In genomic region chr11:12750181-12750580, GRCh38 we compare ENCODE assay signal across 26 cellular contexts.
DNase-seq lines count a peak whose midpoint lies in the region; ATAC-seq, FAIRE-seq and TF ChIP-seq lines count a peak whose summit lies in the region.
"Had no signal": no experiment of that assay in that cellular context is flagged by ENCODE, and none has a peak within 500 bp of the region (broad histone marks: within the 10 kb centered on the region; RNA-seq: fewer than 3 reads in every experiment).

No MANE protein-coding gene starts in this region.

- TF ChIP-seq CTCF in right lobe of liver (IDR thresholded peaks at IDR 0.05): no peak
- TF ChIP-seq CTCF in HepG2 (CRISPR knock-in tag; IDR thresholded peaks at IDR 0.05): no peak
- no peak for TF ChIP-seq CTCF in stomach (IDR thresholded peaks at IDR 0.05)

- intact Hi-C loops in right lobe of liver (cut with DNase I): no loop called here
- intact Hi-C loops in HepG2 (cut with micrococcal nuclease; ENCODE audit: unreplicated experiment): no loop called here
- intact Hi-C loops in left colon (cut with DNase I, micrococcal nuclease): no loop called here
- intact Hi-C loops in stomach (cut with DNase I; ENCODE audit: low total_unique reads): no loop called here

- H2BK5ac ChIP-seq in trophoblast cell (ENCODE audit: low read depth, low read length, poor library complexity): no peak overlapping the region

- no peak for FAIRE-seq in HepG2 (lab: Jason Lieb, UNC)
- FAIRE-seq: GM12878, K562 had no signal

- H2AFZ ChIP-seq in HepG2 (ENCODE audit: low read length) (no peak overlapping the region), trophoblast cell (ENCODE audit: insufficient read depth, low read length, poor library complexity) (no peak overlapping the region)

- no peak for TF ChIP-seq EP300 in HepG2 (IDR thresholded peaks at IDR 0.05; ENCODE audit: low read depth in 2 of 2, low read length in 2 of 2)
- TF ChIP-seq EP300 in HepG2 (CRISPR knock-in tag; IDR thresholded peaks at IDR 0.05; ENCODE audit: borderline replicate concordance): no peak
- no peak for TF ChIP-seq EP300 in stomach (IDR thresholded peaks at IDR 0.05)

- TF ChIP-seq POLR2A in right lobe of liver (IDR thresholded peaks at IDR 0.05) (no peak), HepG2 (IDR thresholded peaks at IDR 0.05; ENCODE audit: insufficient read depth in 1 of 2, low read depth in 2 of 2, low read length in 2 of 2) (no peak), stomach (IDR thresholded peaks at IDR 0.05) (no peak)

- POLR2A ChIA-PET in HepG2 (lab: Yijun Ruan, JAX): no interaction called here

- H3K9me3 ChIP-seq in right lobe of liver: no peaks in the 10 kb centered on the region
- no peaks in the 10 kb centered on the region for H3K9me3 ChIP-seq in HepG2 (ENCODE audit: low read length)
- H3K9me3 ChIP-seq in trophoblast cell (ENCODE audit: insufficient read depth, low read depth, low read length): no peaks in the 10 kb centered on the region
- no peaks in the 10 kb centered on the region for H3K9me3 ChIP-seq in stomach
- H3K9me3 ChIP-seq: BE2C had no signal

- H3K36me3 ChIP-seq in right lobe of liver (no peaks in the 10 kb centered on the region), HepG2 (replicated peaks in 1 of 2; ENCODE audit: control insufficient read depth in 1 of 2, insufficient read depth in 2 of 2, low read length in 2 of 2) (no peaks in the 10 kb centered on the region), trophoblast cell (ENCODE audit: control insufficient read depth in 1 of 2, insufficient read depth in 2 of 2, low read length in 2 of 2) (peaks cover 0 to 2% of the 10 kb centered on the region in 2 experiments), stomach (no peaks in the 10 kb centered on the region)
- H3K36me3 ChIP-seq: BE2C had no signal

- in situ Hi-C loops in HepG2 (cut with HindIII; ENCODE audit: extremely low pct_ligation_motif_present, low pct_unique_long_range_greater_than_20kb): no loop called here

- H3K9ac ChIP-seq in HepG2 (ENCODE audit: insufficient read depth, low read depth, low read length): no peak overlapping the region
- H3K9ac ChIP-seq in trophoblast cell (ENCODE audit: low read length): no peak overlapping the region

- no peak overlapping the region for H3K4me2 ChIP-seq in HepG2 (ENCODE audit: low read depth, low read length)
- H3K4me2 ChIP-seq in trophoblast cell (ENCODE audit: low read length): no peak overlapping the region

- H4K20me1 ChIP-seq in HepG2 (ENCODE audit: insufficient read depth, low read length): peaks cover 21% of the 10 kb centered on the region

- no peak overlapping the region for H4K12ac ChIP-seq in trophoblast cell (ENCODE audit: low read depth, low read length)

- no peak overlapping the region for H3K23ac ChIP-seq in trophoblast cell (ENCODE audit: low read length)

- H3K18ac ChIP-seq in trophoblast cell (ENCODE audit: low read length): no peak overlapping the region

- no peak overlapping the region for H3K27ac ChIP-seq in right lobe of liver
- H3K27ac ChIP-seq in HepG2 (ENCODE audit: extremely low read length, insufficient read depth, low read length): no peak overlapping the region
- no peak overlapping the region for H3K27ac ChIP-seq in trophoblast cell (ENCODE audit: low read depth, low read length)
- H3K27ac ChIP-seq in stomach: no peak overlapping the region

- H3K79me2 ChIP-seq in HepG2 (ENCODE audit: insufficient read depth, low read length) (peaks cover 47% of the 10 kb centered on the region), trophoblast cell (ENCODE audit: control insufficient read depth, insufficient read depth, low read length, poor library complexity) (peaks cover 40% of the 10 kb centered on the region)

- no peak overlapping the region for H2AK5ac ChIP-seq in trophoblast cell (ENCODE audit: low read length)

- TF ChIP-seq RAD21 in HepG2 (CRISPR knock-in tag; IDR thresholded peaks at IDR 0.05): no peak

- H3K14ac ChIP-seq in trophoblast cell (ENCODE audit: low read length): no peak overlapping the region

- H4K91ac ChIP-seq in trophoblast cell (ENCODE audit: low read depth, low read length): no peak overlapping the region

- WGBS in right lobe of liver (ENCODE audit: insufficient coverage, low coverage, low lambda C conversion rate, missing lambda C conversion rate): 65% methylated on average over 2 of the region's 5 CpGs
- WGBS in HepG2 (ENCODE audit: low lambda C conversion rate): 90% methylated on average over 5 of the region's 5 CpGs
- no CpG with 5 or more reads among the region's 5 CpGs for WGBS in trophoblast cell (ENCODE audit: extremely low coverage, insufficient coverage, insufficient read length)
- 59 to 73% (median 65%) methylated on average over 5 of the region's 5 CpGs for WGBS in stomach, 5 donors

- H2BK120ac ChIP-seq in trophoblast cell (ENCODE audit: insufficient read depth, low read length, poor library complexity): no peak overlapping the region

- H4K8ac ChIP-seq in trophoblast cell (ENCODE audit: low read depth, low read length): no peak overlapping the region

- H3K79me1 ChIP-seq in trophoblast cell (ENCODE audit: low read length): peaks cover 3% of the 10 kb centered on the region

- no TSS peak for BruUV-seq in HepG2 (replicated peaks; lab: Mats Ljungman, UMichigan)

- DNase-seq in right lobe of liver (no peak), HepG2 (ENCODE audit: low spot score) (no peak), left colon (no peak), trophoblast cell (no peak), stomach (no peak)
- DNase-seq in activated effector memory CD4-positive, alpha-beta T cell treated with anti-CD3 and anti-CD28 coated beads, Interleukin-2, amount 50 U/mL, for 16 hours: no peak
- DNase-seq: 8988T; ACHN; BE2C; CD8-positive, alpha-beta memory T cell; DMS 273 treated with DMSO at 0.1 percent for 48 hours; EL; GDM1; GOT3; Kasumi-1; MV-4-11; NCI-H146; NCI-H1930; NCI-H446; SHP77 had no signal

- H3K27me3 ChIP-seq in right lobe of liver (no peaks in the 10 kb centered on the region), HepG2 (ENCODE audit: control insufficient read depth in 1 of 2, insufficient read depth in 2 of 2, low read length in 2 of 2) (no peaks in the 10 kb centered on the region), trophoblast cell (ENCODE audit: insufficient read depth, low read length) (no peaks in the 10 kb centered on the region), stomach (no peaks in the 10 kb centered on the region)
- H3K27me3 ChIP-seq: BE2C had no signal

- H3K4me1 ChIP-seq in right lobe of liver (peaks cover 0 to 8% (median 0%) of the 10 kb centered on the region in 4 donors), HepG2 (ENCODE audit: insufficient read depth, low read length) (peaks cover 19% of the 10 kb centered on the region), trophoblast cell (ENCODE audit: control insufficient read depth in 1 of 2, insufficient read depth in 2 of 2, low read length in 2 of 2) (peaks cover 16 to 23% of the 10 kb centered on the region in 2 experiments), stomach (peaks cover 15 to 58% (median 32%) of the 10 kb centered on the region in 4 donors)

- no peak overlapping the region for H2BK12ac ChIP-seq in trophoblast cell (ENCODE audit: low read length)

- peak overlapping the region; percentile 99 for H3K4ac ChIP-seq in trophoblast cell (ENCODE audit: low read depth, low read length)

- H3K4me3 ChIP-seq in right lobe of liver (no peak overlapping the region), HepG2 (replicated peaks in 1 of 3; ENCODE audit: insufficient read depth in 1 of 3, low read depth in 2 of 3, low read length in 3 of 3) (no peak overlapping the region), trophoblast cell (ENCODE audit: low read depth, low read length) (no peak overlapping the region), stomach (no peak overlapping the region)
- H3K4me3 ChIP-seq: GM12878, K562 had no signal

- CTCF ChIA-PET in HepG2 (lab: Yijun Ruan, JAX; ENCODE audit: low intra/inter-chr PET ratio, low total read pairs): no interaction called here

- peak; percentile 58 to 86 (median 74) for ATAC-seq in right lobe of liver
- no peak for ATAC-seq in HepG2
- peak; percentile 43 for ATAC-seq in left colon
- no peak for ATAC-seq in HG03469 (IDR thresholded peaks at IDR 0.05; ENCODE audit: unreplicated experiment)
- ATAC-seq in HG03095 (IDR thresholded peaks at IDR 0.05; ENCODE audit: unreplicated experiment): no peak
- ATAC-seq: GM12878, HCT116, K562, Panc1 had no signal

TF ChIP-seq in HepG2, 621 proteins besides CTCF, POLR2A, EP300 and RAD21 (continues in another document):
- TF ChIP-seq, protein P1, sequence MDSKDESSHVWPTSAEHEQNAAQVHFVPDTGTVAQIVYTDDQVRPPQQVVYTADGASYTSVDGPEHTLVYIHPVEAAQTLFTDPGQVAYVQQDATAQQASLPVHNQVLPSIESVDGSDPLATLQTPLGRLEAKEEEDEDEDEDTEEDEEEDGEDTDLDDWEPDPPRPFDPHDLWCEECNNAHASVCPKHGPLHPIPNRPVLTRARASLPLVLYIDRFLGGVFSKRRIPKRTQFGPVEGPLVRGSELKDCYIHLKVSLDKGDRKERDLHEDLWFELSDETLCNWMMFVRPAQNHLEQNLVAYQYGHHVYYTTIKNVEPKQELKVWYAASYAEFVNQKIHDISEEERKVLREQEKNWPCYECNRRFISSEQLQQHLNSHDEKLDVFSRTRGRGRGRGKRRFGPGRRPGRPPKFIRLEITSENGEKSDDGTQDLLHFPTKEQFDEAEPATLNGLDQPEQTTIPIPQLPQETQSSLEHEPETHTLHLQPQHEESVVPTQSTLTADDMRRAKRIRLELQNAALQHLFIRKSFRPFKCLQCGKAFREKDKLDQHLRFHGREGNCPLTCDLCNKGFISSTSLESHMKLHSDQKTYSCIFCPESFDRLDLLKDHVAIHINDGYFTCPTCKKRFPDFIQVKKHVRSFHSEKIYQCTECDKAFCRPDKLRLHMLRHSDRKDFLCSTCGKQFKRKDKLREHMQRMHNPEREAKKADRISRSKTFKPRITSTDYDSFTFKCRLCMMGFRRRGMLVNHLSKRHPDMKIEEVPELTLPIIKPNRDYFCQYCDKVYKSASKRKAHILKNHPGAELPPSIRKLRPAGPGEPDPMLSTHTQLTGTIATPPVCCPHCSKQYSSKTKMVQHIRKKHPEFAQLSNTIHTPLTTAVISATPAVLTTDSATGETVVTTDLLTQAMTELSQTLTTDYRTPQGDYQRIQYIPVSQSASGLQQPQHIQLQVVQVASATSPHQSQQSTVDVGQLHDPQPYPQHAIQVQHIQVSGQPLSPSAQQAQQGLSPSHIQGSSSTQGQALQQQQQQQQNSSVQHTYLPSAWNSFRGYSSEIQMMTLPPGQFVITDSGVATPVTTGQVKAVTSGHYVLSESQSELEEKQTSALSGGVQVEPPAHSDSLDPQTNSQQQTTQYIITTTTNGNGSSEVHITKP (CRISPR knock-in tag; IDR thresholded peaks at IDR 0.05; ENCODE audit: low read depth): no peak
- TF ChIP-seq ZSCAN22 (CRISPR knock-in tag; IDR thresholded peaks at IDR 0.05) (no peak), ZFP36L1 (CRISPR knock-in tag; IDR thresholded peaks at IDR 0.05) (no peak), ZNF263 (CRISPR knock-in tag; IDR thresholded peaks at IDR 0.05) (no peak), KDM6A (CRISPR knock-in tag; IDR thresholded peaks at IDR 0.05; ENCODE audit: low read depth) (no peak), ZMAT5 (CRISPR knock-in tag; IDR thresholded peaks at IDR 0.05; ENCODE audit: borderline replicate concordance, low read depth) (no peak)

Comparison
In these comparisons a context has a peak if more than half of its experiments do, and no peak if none do; other contexts are left out.
1. ATAC-seq: peak in right lobe of liver (4 of 4) and left colon (single experiment); none in HepG2 (single experiment), HG03469 (single experiment) and HG03095 (single experiment).